In genomic region chrX:123081766-123082165, GRCh38 we compare ENCODE assay signal across 18 cellular contexts.
"Had no signal": no experiment of that assay in that cellular context is flagged by ENCODE, and none has a peak within 500 bp of the region (broad histone marks: within the 10 kb centered on the region; RNA-seq: fewer than 3 reads in every experiment).

No MANE protein-coding gene starts in this region.

- ATAC-seq: activated CD8-positive, alpha-beta T cell treated with anti-CD3 and anti-CD28 coated beads, Interleukin-2, amount 10 ng/mL, durations not matched to agents 7 days and 5 days; activated T-cell treated with anti-CD3 and anti-CD28 coated beads, Interleukin-2, amount 50 U/mL, for 4 hours; gastroesophageal sphincter; heart left ventricle; left lung; SK-N-SH treated with all-trans-retinoic acid at 6 μM for 48 hours; T-cell had no signal

- H3K36me3 ChIP-seq: gastroesophageal sphincter, heart left ventricle, left lung, suprapubic skin had no signal

- H3K9me3 Mint-ChIP-seq: activated CD4-positive, alpha-beta T cell treated with anti-CD3 and anti-CD28 coated beads, Interleukin-2, amount 10 ng/mL, durations not matched to agents 24 days and 14 days; activated naive CD4-positive, alpha-beta T cell treated with anti-CD3 and anti-CD28 coated beads for 36 hours; activated T-cell treated with anti-CD3 and anti-CD28 coated beads, Interleukin-2, amount 50 U/mL, for 4 hours; T-cell had no signal

- DNase-seq: activated CD4-positive, alpha-beta T cell treated with anti-CD3 and anti-CD28 coated beads, Interleukin-2, amount 10 ng/mL, durations not matched to agents 24 days and 14 days; activated CD8-positive, alpha-beta T cell treated with anti-CD3 and anti-CD28 coated beads, Interleukin-2, amount 10 ng/mL, durations not matched to agents 7 days and 5 days; activated naive CD4-positive, alpha-beta T cell treated with anti-CD3 and anti-CD28 coated beads for 36 hours; activated T-cell treated with anti-CD3 and anti-CD28 coated beads, Interleukin-2, amount 50 U/mL, for 4 hours; anterior cingulate cortex; dorsolateral prefrontal cortex; heart left ventricle; left lung; occipital lobe; retina; stimulated activated CD4-positive, alpha-beta T cell treated with anti-CD3 and anti-CD28 coated beads, Interleukin-12 subunit alpha, Interleukin-12 subunit beta, amount 100 ng/mL, for 4 hours; stimulated activated CD4-positive, alpha-beta T cell treated with anti-CD3 and anti-CD28 coated beads, Interleukin-1b, Interleukin-23, amount 100 ng/mL, for 48 hours; stimulated activated naive CD4-positive, alpha-beta T cell treated with Interleukin-2 at 50 U/mL for 16 hours; T-cell; T-helper 9 cell had no signal

- H3K27me3 Mint-ChIP-seq: activated CD4-positive, alpha-beta T cell treated with anti-CD3 and anti-CD28 coated beads, Interleukin-2, amount 10 ng/mL, durations not matched to agents 24 days and 14 days had no signal

- H3K9me3 ChIP-seq: gastroesophageal sphincter, left lung, suprapubic skin had no signal

- H3K36me3 Mint-ChIP-seq: T-cell had no signal

- H3K27ac ChIP-seq: dorsolateral prefrontal cortex, gastroesophageal sphincter, heart left ventricle, left lung, suprapubic skin had no signal

- H3K27me3 ChIP-seq: gastroesophageal sphincter, heart left ventricle, left lung, suprapubic skin had no signal

- H3K4me1 Mint-ChIP-seq: activated CD4-positive, alpha-beta T cell treated with anti-CD3 and anti-CD28 coated beads, Interleukin-2, amount 10 ng/mL, durations not matched to agents 24 days and 14 days; T-cell had no signal

- H3K4me3 Mint-ChIP-seq: activated CD4-positive, alpha-beta T cell treated with anti-CD3 and anti-CD28 coated beads, Interleukin-2, amount 10 ng/mL, durations not matched to agents 24 days and 14 days; activated CD8-positive, alpha-beta T cell treated with anti-CD3 and anti-CD28 coated beads, Interleukin-2, amount 10 ng/mL, durations not matched to agents 7 days and 5 days; activated naive CD4-positive, alpha-beta T cell treated with anti-CD3 and anti-CD28 coated beads for 36 hours; activated T-cell treated with anti-CD3 and anti-CD28 coated beads, Interleukin-2, amount 50 U/mL, for 4 hours; T-cell had no signal

- H3K4me1 ChIP-seq: gastroesophageal sphincter, heart left ventricle, left lung, suprapubic skin had no signal

- H3K4me3 ChIP-seq: dorsolateral prefrontal cortex, gastroesophageal sphincter, heart left ventricle, left lung, suprapubic skin had no signal

- H3K27ac Mint-ChIP-seq: activated CD4-positive, alpha-beta T cell treated with anti-CD3 and anti-CD28 coated beads, Interleukin-2, amount 10 ng/mL, durations not matched to agents 24 days and 14 days; activated CD8-positive, alpha-beta T cell treated with anti-CD3 and anti-CD28 coated beads, Interleukin-2, amount 10 ng/mL, durations not matched to agents 7 days and 5 days; activated naive CD4-positive, alpha-beta T cell treated with anti-CD3 and anti-CD28 coated beads for 36 hours; T-cell had no signal
